14 cellular contexts compared by ENCODE assay signal in genomic region chr16:4942481-4942880, GRCh38. TPM values are rescaled to one million over a fixed set of nuclear protein-coding genes. Genes with fewer than 3 reads are reported as not detected.
DNase-seq lines count a peak whose midpoint lies in the region; ATAC-seq and TF ChIP-seq lines count a peak whose summit lies in the region.
"Had no signal": no experiment of that assay in that cellular context is flagged by ENCODE, and none has a peak within 500 bp of the region (broad histone marks: within the 10 kb centered on the region; RNA-seq: fewer than 3 reads in every experiment).

No MANE protein-coding gene starts in this region.

- H2AFZ ChIP-seq in H9 (ENCODE audit: low read length), result no peak overlapping the region

- no peak overlapping the region for H3K9ac ChIP-seq in H9 (ENCODE audit: extremely low read depth, insufficient read length, low read length)

- H4K20me1 ChIP-seq in H9 (ENCODE audit: control insufficient read depth, insufficient read depth, insufficient read length), result no peaks in the 10 kb centered on the region

- no peak overlapping the region for H3K27ac ChIP-seq in H9 (ENCODE audit: insufficient read length, low read depth, low read length)
- H3K27ac ChIP-seq in WERI-Rb-1, result peak overlapping the region; percentile 66
- H3K27ac ChIP-seq in gastroesophageal sphincter, result peak overlapping the region; percentile 31 to 91 (median 88)
- peak overlapping the region; percentile 47 to 73 (median 71) for H3K27ac ChIP-seq in gastrocnemius medialis
- H3K27ac ChIP-seq: brain microvascular endothelial cell had no signal

- no peak overlapping the region for H2BK5ac ChIP-seq in H9 (ENCODE audit: insufficient read length, low read length)

- no peak for ATAC-seq in gastroesophageal sphincter
- no peak for ATAC-seq in gastrocnemius medialis
- ATAC-seq in GM18861 (IDR thresholded peaks at IDR 0.05; ENCODE audit: unreplicated experiment), result no peak
- ATAC-seq in GM19397 (IDR thresholded peaks at IDR 0.05; ENCODE audit: unreplicated experiment), result no peak

- H3K23ac ChIP-seq in H9 (ENCODE audit: insufficient read length, low read depth, low read length), result no peak overlapping the region

- H3K4me1 Mint-ChIP-seq in H9, result peaks cover 42 to 44% of the 10 kb centered on the region in 2 experiments

- H3K27me3 ChIP-seq in H9 (ENCODE audit: insufficient read depth, low read length), result no peaks in the 10 kb centered on the region
- H3K27me3 ChIP-seq in WERI-Rb-1 (ENCODE audit: insufficient read depth, low read depth, severe bottlenecking), result no peaks in the 10 kb centered on the region
- peaks cover 2% of the 10 kb centered on the region for H3K27me3 ChIP-seq in gastroesophageal sphincter
- H3K27me3 ChIP-seq in gastrocnemius medialis, result peaks cover 0 to 8% (median 5%) of the 10 kb centered on the region in 3 donors

- intact Hi-C loops in gastrocnemius medialis (cut with DNase I; ENCODE audit: low total_unique reads), result no loop called here

- no peak overlapping the region for H2BK120ac ChIP-seq in H9 (ENCODE audit: low read depth, low read length, poor library complexity, severe bottlenecking)

- no peak overlapping the region for H4K5ac ChIP-seq in H9 (ENCODE audit: insufficient read length, low read depth, low read length)

- no peak overlapping the region for H3K56ac ChIP-seq in H9 (ENCODE audit: insufficient read length, low read depth, low read length)

- H3K23me2 ChIP-seq in H9 (ENCODE audit: insufficient read length, low read depth, low read length, poor library complexity, severe bottlenecking), result no peaks in the 10 kb centered on the region

- WGBS in H9 (ENCODE audit: extremely low coverage, insufficient read length, low lambda C conversion rate), result no CpG with 5 or more reads among the region's 9 CpGs
- 65% methylated on average over 7 of the region's 9 CpGs; no CpG with 5 or more reads in 1 of the 2 donors for WGBS in gastroesophageal sphincter (ENCODE audit: low coverage in 1 of 2), 2 donors

- no peak overlapping the region for H3K4me3 Mint-ChIP-seq in H9
- H3K4me3 Mint-ChIP-seq: activated T-cell treated with anti-CD3 and anti-CD28 coated beads, Interleukin-2, amount 50 U/mL, for 24 hours; B cell; naive B cell had no signal

- peak overlapping the region in 2 of 3 experiments; percentile 89 to 96; a peak in 2 of 7 replicates for H3K27ac Mint-ChIP-seq in H9
- H3K27ac Mint-ChIP-seq: activated T-cell treated with anti-CD3 and anti-CD28 coated beads, Interleukin-2, amount 50 U/mL, for 24 hours; B cell; naive B cell had no signal

- no peaks in the 10 kb centered on the region for H3K36me3 Mint-ChIP-seq in H9 (ENCODE audit: insufficient read depth in 1 of 3, low read depth in 3 of 3)
- H3K36me3 Mint-ChIP-seq: naive B cell had no signal

- TF ChIP-seq CTCF in H9 (conservative IDR thresholded peaks at IDR 0.05) (no peak), WERI-Rb-1 (IDR thresholded peaks at IDR 0.05; ENCODE audit: low read depth, low read length) (no peak), gastroesophageal sphincter (IDR thresholded peaks at IDR 0.05) (no peak), gastrocnemius medialis (IDR thresholded peaks at IDR 0.05 in 4 of 5, conservative IDR thresholded peaks at IDR 0.05 in 1 of 5) (no peak)

- H3T11ph ChIP-seq in H9 (ENCODE audit: low read length), result no peak overlapping the region

- no peak overlapping the region for H2AK5ac ChIP-seq in H9 (ENCODE audit: insufficient read length, low read length)

- H2BK15ac ChIP-seq in H9 (ENCODE audit: low read depth, low read length), result no peak overlapping the region

- H3K4me1 ChIP-seq in H9 (ENCODE audit: insufficient read depth, low read length) (peaks cover 6% of the 10 kb centered on the region), gastroesophageal sphincter (peaks cover 3 to 51% (median 36%) of the 10 kb centered on the region in 3 donors), gastrocnemius medialis (peaks cover 8 to 18% of the 10 kb centered on the region in 2 donors)

- H3K9me3 ChIP-seq in H9 (ENCODE audit: control insufficient read depth, low read depth, low read length) (no peaks in the 10 kb centered on the region), WERI-Rb-1 (ENCODE audit: severe bottlenecking) (no peaks in the 10 kb centered on the region), gastroesophageal sphincter (no peaks in the 10 kb centered on the region), gastrocnemius medialis (no peaks in the 10 kb centered on the region)

- no peak overlapping the region for H3K14ac ChIP-seq in H9 (ENCODE audit: insufficient read depth, low read length)

- no peak overlapping the region for H3K4ac ChIP-seq in H9 (ENCODE audit: low read depth, low read length)

- TF ChIP-seq EP300 in gastroesophageal sphincter (IDR thresholded peaks at IDR 0.05), result no peak

- H4K8ac ChIP-seq in H9 (replicated peaks; ENCODE audit: insufficient read length, low read depth, low read length), result no peak overlapping the region

- TF ChIP-seq POLR2A in gastroesophageal sphincter (IDR thresholded peaks at IDR 0.05) (no peak), gastrocnemius medialis (IDR thresholded peaks at IDR 0.05) (no peak)

- peaks cover 1% of the 10 kb centered on the region for H3K27me3 Mint-ChIP-seq in H9 (ENCODE audit: low read depth)

- peak overlapping the region; percentile 45 for H3K18ac ChIP-seq in H9 (ENCODE audit: insufficient read length, low read depth, low read length)

- no peak overlapping the region for H4K91ac ChIP-seq in H9 (ENCODE audit: insufficient read length, low read depth, low read length)

- no peaks in the 10 kb centered on the region for H3K79me1 ChIP-seq in H9 (ENCODE audit: insufficient read depth, low read depth, low read length, poor library complexity, severe bottlenecking)

- H3K36me3 ChIP-seq in WERI-Rb-1 (no peaks in the 10 kb centered on the region), gastroesophageal sphincter (no peaks in the 10 kb centered on the region), gastrocnemius medialis (no peaks in the 10 kb centered on the region)
- H3K36me3 ChIP-seq: brain microvascular endothelial cell had no signal

- H2BK20ac ChIP-seq in H9 (ENCODE audit: low read depth, low read length, poor library complexity, severe bottlenecking), result no peak overlapping the region

- no peak overlapping the region for H3K4me3 ChIP-seq in WERI-Rb-1 (ENCODE audit: low read depth, low read length)
- H3K4me3 ChIP-seq in gastroesophageal sphincter, result no peak overlapping the region
- no peak overlapping the region for H3K4me3 ChIP-seq in gastrocnemius medialis

- no peaks in the 10 kb centered on the region for H3K79me2 ChIP-seq in H9 (ENCODE audit: insufficient read depth, low read length)

- in situ Hi-C loops in gastrocnemius medialis (cut with MboI; ENCODE audit: low sequenced_read_pairs in 4 of 4), result no loop called here

- H3K4me2 ChIP-seq in H9 (ENCODE audit: insufficient read depth, insufficient read length, low read length), result no peak overlapping the region

- H2BK12ac ChIP-seq in H9 (ENCODE audit: insufficient read length, low read depth, low read length), result no peak overlapping the region

- H3K9me3 Mint-ChIP-seq in H9, result no peaks in the 10 kb centered on the region; a peak in 1 of 5 replicates
- H3K9me3 Mint-ChIP-seq: activated T-cell treated with anti-CD3 and anti-CD28 coated beads, Interleukin-2, amount 50 U/mL, for 24 hours had no signal

- DNase-seq in H9, result no peak
- DNase-seq in WERI-Rb-1, result no peak
- DNase-seq in gastrocnemius medialis, result no peak
- DNase-seq in Ammon's horn (ENCODE audit: low spot score), result no peak
- DNase-seq in NCI-H146 (lab: John Stamatoyannopoulos, UW), result no peak
- DNase-seq: activated T-cell treated with anti-CD3 and anti-CD28 coated beads, Interleukin-2, amount 50 U/mL, for 24 hours; DND-41; naive B cell; NCI-H1436 treated with DMSO at 0.1 percent for 48 hours had no signal

RNA-seq across cellular contexts. Expression of gene PPL, which starts 5.5 kb away (rescaled TPM):
- total RNA-seq in H9 (2021), result 28.2 and 29.2 TPM in 2 replicates
- total RNA-seq in gastroesophageal sphincter, result 10 to 100 TPM; 53.7 to 82.5 (median 76.5) TPM
- 10 to 100 TPM; 12.8 to 23.1 (median 18.3) TPM for total RNA-seq in gastrocnemius medialis
- total RNA-seq: B cell had no signal

RNA-seq across cellular contexts. Expression of gene SEC14L5, which starts 15.6 kb away (rescaled TPM):
- 3.2 and 4.1 TPM in 2 replicates for total RNA-seq in H9 (2021)
- 1 to 10 TPM in 1 of 4 donors, under 1 TPM in 3; 0.16 to 1.3 (median 0.75) TPM for total RNA-seq in gastroesophageal sphincter
- 1 to 10 TPM in 3 of 4 donors, under 1 TPM in 1; 0.85 to 5.8 (median 1.5) TPM for total RNA-seq in gastrocnemius medialis
- total RNA-seq: B cell had no signal
